ENCODE assay signal across 8 cellular contexts in genomic region chr17:45135978-45136791, GRCh38. TPM values are rescaled to one million over a fixed set of nuclear protein-coding genes. Genes with fewer than 3 reads are reported as not detected.
DNase-seq lines count a peak whose midpoint lies in the region; ATAC-seq and TF ChIP-seq lines count a peak whose summit lies in the region.

No MANE protein-coding gene starts in this region.

- no peak for DNase-seq in activated T-cell treated with anti-CD3 and anti-CD28 coated beads, Interleukin-2, amount 50 U/mL, for 72 hours
- no peak for DNase-seq in activated T-cell treated with anti-CD3 and anti-CD28 coated beads, Interleukin-2, amount 50 U/mL, for 48 hours
- DNase-seq in MCF 10A (ENCODE audit: unreplicated experiment): no peak
- no peak for DNase-seq in mesenchymal stem cell
- no peak for DNase-seq in SW480 (ENCODE audit: low spot score)
- no peak for DNase-seq in epidermal melanocyte (ENCODE audit: insufficient read length, low spot score)
- no peak for DNase-seq in NOMO-1 treated with dmso at 0.1 percent for 144 hours (lab: John Stamatoyannopoulos, UW; ENCODE audit: unreplicated experiment)

- no peak overlapping the region for H3K23ac ChIP-seq in mesenchymal stem cell (ENCODE audit: low read length in 2 of 2)

- peaks cover 24% of the 10 kb centered on the region for H3K4me1 ChIP-seq in mesenchymal stem cell (ENCODE audit: control insufficient read depth, insufficient read depth, low read depth, low read length)
- no peaks in the 10 kb centered on the region for H3K4me1 ChIP-seq in urinary bladder (ENCODE audit: insufficient read depth)

- H3K27ac Mint-ChIP-seq in activated T-cell treated with anti-CD3 and anti-CD28 coated beads, Interleukin-2, amount 50 U/mL, for 72 hours: peak overlapping the region; percentile 69
- H3K27ac Mint-ChIP-seq in MCF 10A (ENCODE audit: low read depth, unreplicated experiment): peak overlapping the region; percentile 63

- H3K4me1 Mint-ChIP-seq in activated T-cell treated with anti-CD3 and anti-CD28 coated beads, Interleukin-2, amount 50 U/mL, for 72 hours (ENCODE audit: low read depth): peaks cover 21% of the 10 kb centered on the region
- peaks cover 9% of the 10 kb centered on the region for H3K4me1 Mint-ChIP-seq in MCF 10A (ENCODE audit: insufficient read depth, unreplicated experiment)

- no peak for TF ChIP-seq CTCF in MCF 10A (IDR thresholded peaks at IDR 0.05; ENCODE audit: unreplicated experiment)

- peaks cover 0 to 3% of the 10 kb centered on the region in 2 experiments for H3K36me3 ChIP-seq in mesenchymal stem cell (ENCODE audit: control insufficient read depth in 1 of 2, insufficient read depth in 2 of 2, low read depth in 1 of 2, low read length in 2 of 2)
- H3K36me3 ChIP-seq in urinary bladder (ENCODE audit: insufficient read depth): no peaks in the 10 kb centered on the region

- peaks cover 2% of the 10 kb centered on the region in 2 donors for H3K36me3 Mint-ChIP-seq in activated T-cell treated with anti-CD3 and anti-CD28 coated beads, Interleukin-2, amount 50 U/mL, for 72 hours (ENCODE audit: insufficient read depth in 2 of 2)
- H3K36me3 Mint-ChIP-seq in MCF 10A (ENCODE audit: insufficient read depth, unreplicated experiment): peaks cover 4% of the 10 kb centered on the region

- H3K9ac ChIP-seq in mesenchymal stem cell (ENCODE audit: low read length): peak overlapping the region; percentile 87

- peaks cover 4% of the 10 kb centered on the region for H3K27me3 Mint-ChIP-seq in activated T-cell treated with anti-CD3 and anti-CD28 coated beads, Interleukin-2, amount 50 U/mL, for 72 hours (ENCODE audit: low read depth)
- H3K27me3 Mint-ChIP-seq in MCF 10A (ENCODE audit: insufficient read depth, unreplicated experiment): no peaks in the 10 kb centered on the region

- H3K4ac ChIP-seq in mesenchymal stem cell (ENCODE audit: low read depth in 1 of 2, low read length in 2 of 2): peak overlapping the region; percentile 43 to 73

- no peak overlapping the region for H3K14ac ChIP-seq in mesenchymal stem cell (ENCODE audit: low read length in 2 of 2)

- H2BK120ac ChIP-seq in mesenchymal stem cell (ENCODE audit: low read depth, low read length): peak overlapping the region; percentile 54

- ATAC-seq in activated T-cell treated with anti-CD3 and anti-CD28 coated beads, Interleukin-2, amount 50 U/mL, for 72 hours (replicated peaks in 1 of 2): no peak

- 84% methylated on average over 21 of the region's 21 CpGs for WGBS in mesenchymal stem cell
- WGBS in urinary bladder: 63% methylated on average over 21 of the region's 21 CpGs

- H2BK5ac ChIP-seq in mesenchymal stem cell (ENCODE audit: low read depth, low read length, poor library complexity, severe bottlenecking): peak overlapping the region; percentile 39

- no peaks in the 10 kb centered on the region for H3K9me3 ChIP-seq in mesenchymal stem cell (ENCODE audit: control insufficient read depth, low read length)

- CTCF ChIA-PET in MCF 10A (lab: Yijun Ruan, JAX): interaction anchor here (0.6 to 4.9 kb wide), 71 partner anchors 8 to 716 kb away, joined by 3 to 88 read pairs (median 6); partner anchors contain the start of genes FMNL1, HEXIM1 and HEXIM2

- no peaks in the 10 kb centered on the region for H3K9me3 Mint-ChIP-seq in activated T-cell treated with anti-CD3 and anti-CD28 coated beads, Interleukin-2, amount 50 U/mL, for 72 hours
- no peaks in the 10 kb centered on the region for H3K9me3 Mint-ChIP-seq in MCF 10A (ENCODE audit: unreplicated experiment)

- H3K18ac ChIP-seq in mesenchymal stem cell (ENCODE audit: low read depth in 1 of 2, low read length in 2 of 2): peak overlapping the region; percentile 74 to 88

- peak overlapping the region; percentile 88 to 92 for H3K4me3 Mint-ChIP-seq in activated T-cell treated with anti-CD3 and anti-CD28 coated beads, Interleukin-2, amount 50 U/mL, for 72 hours
- H3K4me3 Mint-ChIP-seq in MCF 10A (ENCODE audit: unreplicated experiment): peak overlapping the region; percentile 79

- peak overlapping the region; percentile 61 for H2BK15ac ChIP-seq in mesenchymal stem cell (ENCODE audit: low read depth, poor library complexity, severe bottlenecking)

- TSS peak; percentile 16 for BruUV-seq in MCF 10A (replicated peaks; lab: Mats Ljungman, UMichigan)

- intact Hi-C loops in MCF 10A (cut with micrococcal nuclease): loop anchor here (1.0 to 5.0 kb wide), 5 partner anchors 13 to 716 kb away; no protein-coding TSS in a partner anchor

- peak overlapping the region; percentile 60 for H3K4me2 ChIP-seq in mesenchymal stem cell (ENCODE audit: low read length, poor library complexity, severe bottlenecking)

- no peaks in the 10 kb centered on the region for H3K27me3 ChIP-seq in mesenchymal stem cell (ENCODE audit: control insufficient read depth in 1 of 2, insufficient read depth in 1 of 2, low read length in 2 of 2)

- H3K27ac ChIP-seq in mesenchymal stem cell (ENCODE audit: low read length, poor library complexity, severe bottlenecking) (no peak overlapping the region), urinary bladder (ENCODE audit: low read depth) (no peak overlapping the region)

- no peak overlapping the region for H2AFZ ChIP-seq in mesenchymal stem cell (ENCODE audit: low read depth, low read length)

- H3K79me1 ChIP-seq in mesenchymal stem cell (replicated peaks; ENCODE audit: low read length, poor library complexity, severe bottlenecking): peaks cover 20% of the 10 kb centered on the region

- POLR2A ChIA-PET in MCF 10A (lab: Yijun Ruan, JAX): interaction anchor here (0.6 to 4.8 kb wide), 16 partner anchors 12 to 237 kb away, joined by 3 to 115 read pairs (median 6); partner anchors contain the start of genes EFTUD2, HEXIM1, HEXIM2 and NMT1

- peak overlapping the region; percentile 57 for H4K91ac ChIP-seq in mesenchymal stem cell (ENCODE audit: low read length)

- peak overlapping the region; percentile 90 for H4K8ac ChIP-seq in mesenchymal stem cell (ENCODE audit: low read length)

- H3K4me3 ChIP-seq in mesenchymal stem cell (ENCODE audit: insufficient read depth in 1 of 2, low read depth in 1 of 2, low read length in 2 of 2) (peak overlapping the region; percentile 70 to 94), urinary bladder (ENCODE audit: low read depth, low read length) (peak overlapping the region; percentile 56)

- peak overlapping the region; percentile 27 for H2AK5ac ChIP-seq in mesenchymal stem cell (ENCODE audit: low read length, severe bottlenecking)

- H2BK12ac ChIP-seq in mesenchymal stem cell (ENCODE audit: low read length in 2 of 2): peak overlapping the region in 1 of 2 experiments; percentile 56

RNA-seq across cellular contexts. Expression of gene ACBD4, which starts 0.7 kb away (rescaled TPM):
- total RNA-seq in activated T-cell treated with anti-CD3 and anti-CD28 coated beads, Interleukin-2, amount 50 U/mL, for 72 hours: 10 to 100 TPM; 17.9 to 20.1 TPM
- total RNA-seq in MCF 10A (2022) (7.2 and 7.8 TPM in 2 replicates), urinary bladder (4.5 TPM)
- 3.8 TPM for polyA plus RNA-seq in mesenchymal stem cell (2013, experiment 1 of 2)
- polyA plus RNA-seq in mesenchymal stem cell (2013, experiment 2 of 2): 4.1 TPM
- polyA plus RNA-seq in urinary bladder: 18.2 TPM

RNA-seq across cellular contexts. Expression of gene PLCD3, which starts 3.9 kb away (rescaled TPM):
- total RNA-seq in activated T-cell treated with anti-CD3 and anti-CD28 coated beads, Interleukin-2, amount 50 U/mL, for 72 hours: 1 to 10 TPM; 3.1 to 4.5 TPM
- total RNA-seq in MCF 10A (2022): 54.5 and 69.7 TPM in 2 replicates
- polyA plus RNA-seq in mesenchymal stem cell (2013, experiment 1 of 2): 63.5 TPM
- 58.4 TPM for polyA plus RNA-seq in mesenchymal stem cell (2013, experiment 2 of 2)
- total RNA-seq in urinary bladder: 18.1 TPM
- polyA plus RNA-seq in urinary bladder: 84.1 TPM

RNA-seq across cellular contexts. Expression of gene HEXIM1, which starts 12.1 kb away (rescaled TPM):
- 10 to 100 TPM; 58.0 to 63.3 TPM for total RNA-seq in activated T-cell treated with anti-CD3 and anti-CD28 coated beads, Interleukin-2, amount 50 U/mL, for 72 hours
- total RNA-seq in MCF 10A (2022): 22.5 and 26.7 TPM in 2 replicates
- 23.8 TPM for polyA plus RNA-seq in mesenchymal stem cell (2013, experiment 1 of 2)
- 23.7 TPM for polyA plus RNA-seq in mesenchymal stem cell (2013, experiment 2 of 2)
- 19.2 TPM for total RNA-seq in urinary bladder
- 22.0 TPM for polyA plus RNA-seq in urinary bladder

RNA-seq across cellular contexts. Expression of gene HEXIM2, which starts 25.5 kb away (rescaled TPM):
- total RNA-seq in activated T-cell treated with anti-CD3 and anti-CD28 coated beads, Interleukin-2, amount 50 U/mL, for 72 hours: 10 to 100 TPM; 12.5 to 13.0 TPM
- total RNA-seq in MCF 10A (2022) (5.1 and 7.7 TPM in 2 replicates), urinary bladder (2.0 TPM)
- 2.2 TPM for polyA plus RNA-seq in mesenchymal stem cell (2013, experiment 1 of 2)
- polyA plus RNA-seq in mesenchymal stem cell (2013, experiment 2 of 2): 2.6 TPM
- polyA plus RNA-seq in urinary bladder: 7.9 TPM
